ENCODE assay signal across 9 cellular contexts in the genomic region with DNA sequence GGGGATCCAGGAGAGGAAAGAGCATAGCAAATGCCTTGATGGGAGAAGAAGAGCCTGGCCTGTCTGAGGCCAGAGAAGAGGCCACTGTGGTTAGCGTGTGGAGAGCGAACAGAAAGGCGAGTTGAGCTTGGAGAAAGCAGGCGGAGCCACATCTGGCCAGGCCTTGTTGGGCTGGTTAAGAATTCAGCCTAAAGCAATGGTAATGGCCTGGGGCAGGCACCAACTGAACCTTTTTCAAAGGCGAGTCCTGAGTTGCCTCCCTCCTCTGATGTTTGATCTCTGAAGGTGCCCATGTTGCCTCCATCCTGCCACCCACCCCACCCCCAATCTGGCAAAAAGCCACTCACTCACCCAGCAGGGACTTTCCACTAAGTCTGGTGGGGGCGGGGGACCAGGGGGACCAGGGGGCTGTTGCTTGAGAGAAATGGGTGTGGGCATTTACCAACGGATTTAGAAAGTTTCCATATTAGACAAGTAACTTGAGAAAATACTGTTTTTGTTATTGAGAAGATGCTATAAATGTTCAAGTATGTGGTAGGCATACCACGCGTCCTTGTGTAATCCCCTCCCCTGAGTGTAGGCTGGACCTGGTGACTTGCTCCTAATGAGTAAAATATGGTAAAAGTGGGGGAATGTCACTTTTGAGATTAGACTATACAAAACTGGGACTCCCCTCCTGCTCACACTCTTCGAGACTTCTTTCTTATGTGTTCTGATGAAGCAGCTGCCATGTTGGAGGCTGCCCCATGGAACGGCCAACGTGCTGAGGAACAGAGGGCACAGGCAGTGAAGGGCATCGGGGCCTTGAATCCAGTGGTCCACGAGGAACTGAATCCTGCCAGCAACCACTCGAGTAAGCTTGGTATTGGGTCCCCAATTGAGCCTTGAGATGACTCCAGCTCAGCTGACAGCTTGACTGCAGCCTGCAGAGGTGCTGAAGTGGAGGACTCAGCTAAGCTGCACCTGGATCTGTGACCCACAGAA. TPM values are rescaled to one million over a fixed set of nuclear protein-coding genes. Genes with fewer than 3 reads are reported as not detected.
DNase-seq lines count a peak whose midpoint lies in the region; ATAC-seq, FAIRE-seq and TF ChIP-seq lines count a peak whose summit lies in the region.
"Had no signal": no experiment of that assay in that cellular context is flagged by ENCODE, and none has a peak within 500 bp of the region (broad histone marks: within the 10 kb centered on the region; RNA-seq: fewer than 3 reads in every experiment).

No MANE protein-coding gene starts in this region.

- peak; percentile 80 to 85 for ATAC-seq in activated CD4-positive, CD25-positive, alpha-beta regulatory T cell treated with anti-CD3 and anti-CD28 coated beads, Interleukin-2, amount 50 U/mL, for 24 hours
- no peak for ATAC-seq in SK-N-SH treated with all-trans-retinoic acid at 6 μM for 48 hours

- TF ChIP-seq CTCF in GM13976 (IDR thresholded peaks at IDR 0.05; ENCODE audit: borderline replicate concordance, control extremely low read depth, extremely low read depth, insufficient read depth, missing control alignments) (no peak), bronchial epithelial cell (IDR thresholded peaks at IDR 0.05; ENCODE audit: insufficient read depth, low read length, severe bottlenecking) (no peak)

- no peaks in the 10 kb centered on the region for H3K27me3 ChIP-seq in bronchial epithelial cell (ENCODE audit: control insufficient read depth, insufficient read depth, low read length)

- H3K4me3 ChIP-seq in bronchial epithelial cell (ENCODE audit: low read depth, low read length): no peak overlapping the region

- DNase-seq in GM13976 (ENCODE audit: low spot score) (peak; percentile 61), bronchial epithelial cell (ENCODE audit: low read depth) (peak; percentile 41), GM03348 (ENCODE audit: low spot score) (no peak), 8988T (no peak), MV-4-11 (lab: John Stamatoyannopoulos, UW) (no peak)
- DNase-seq in stimulated activated CD4-positive, alpha-beta T cell treated with anti-CD3 and anti-CD28 coated beads, Interleukin-4, amount 100 ng/mL, for 1 hour: peak; percentile 89
- DNase-seq: SIG-M5 had no signal

- in situ Hi-C loops in GM13976 (cut with MboI; ENCODE audit: low sequenced_read_pairs, unreplicated experiment): loop anchor here (5.0 to 10.0 kb wide), 3 partner anchors 86 to 236 kb away; partner anchors contain the start of genes GJD3 and IGFBP4

- no peaks in the 10 kb centered on the region for H3K36me3 ChIP-seq in bronchial epithelial cell (ENCODE audit: control insufficient read depth, insufficient read depth, low read length)

- no peak for FAIRE-seq in bronchial epithelial cell (lab: Jason Lieb, UNC)

TF ChIP-seq in SK-N-SH treated with all-trans-retinoic acid at 6 μM for 48 hours, 23 proteins besides CTCF, POLR2A, EP300 and RAD21:
- TF ChIP-seq, protein P1, sequence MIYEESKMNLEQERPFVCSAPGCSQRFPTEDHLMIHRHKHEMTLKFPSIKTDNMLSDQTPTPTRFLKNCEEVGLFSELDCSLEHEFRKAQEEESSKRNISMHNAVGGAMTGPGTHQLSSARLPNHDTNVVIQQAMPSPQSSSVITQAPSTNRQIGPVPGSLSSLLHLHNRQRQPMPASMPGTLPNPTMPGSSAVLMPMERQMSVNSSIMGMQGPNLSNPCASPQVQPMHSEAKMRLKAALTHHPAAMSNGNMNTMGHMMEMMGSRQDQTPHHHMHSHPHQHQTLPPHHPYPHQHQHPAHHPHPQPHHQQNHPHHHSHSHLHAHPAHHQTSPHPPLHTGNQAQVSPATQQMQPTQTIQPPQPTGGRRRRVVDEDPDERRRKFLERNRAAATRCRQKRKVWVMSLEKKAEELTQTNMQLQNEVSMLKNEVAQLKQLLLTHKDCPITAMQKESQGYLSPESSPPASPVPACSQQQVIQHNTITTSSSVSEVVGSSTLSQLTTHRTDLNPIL (CRISPR knock-in tag; IDR thresholded peaks at IDR 0.05; ENCODE audit: low read depth): no peak
- TF ChIP-seq CSRNP3 (CRISPR knock-in tag; IDR thresholded peaks at IDR 0.05) (no peak), TCF4 (CRISPR knock-in tag; IDR thresholded peaks at IDR 0.05; ENCODE audit: borderline replicate concordance) (no peak), ISL1 (CRISPR knock-in tag; IDR thresholded peaks at IDR 0.05) (no peak), GLIS3 (CRISPR knock-in tag; IDR thresholded peaks at IDR 0.05) (no peak), ZNF70 (CRISPR knock-in tag; IDR thresholded peaks at IDR 0.05) (no peak), PPARA (CRISPR knock-in tag; IDR thresholded peaks at IDR 0.05; ENCODE audit: borderline replicate concordance) (no peak), TOX (CRISPR knock-in tag; IDR thresholded peaks at IDR 0.05; ENCODE audit: borderline replicate concordance) (no peak), TSHZ2 (CRISPR knock-in tag; IDR thresholded peaks at IDR 0.05) (no peak)
- TF ChIP-seq, protein P2, sequence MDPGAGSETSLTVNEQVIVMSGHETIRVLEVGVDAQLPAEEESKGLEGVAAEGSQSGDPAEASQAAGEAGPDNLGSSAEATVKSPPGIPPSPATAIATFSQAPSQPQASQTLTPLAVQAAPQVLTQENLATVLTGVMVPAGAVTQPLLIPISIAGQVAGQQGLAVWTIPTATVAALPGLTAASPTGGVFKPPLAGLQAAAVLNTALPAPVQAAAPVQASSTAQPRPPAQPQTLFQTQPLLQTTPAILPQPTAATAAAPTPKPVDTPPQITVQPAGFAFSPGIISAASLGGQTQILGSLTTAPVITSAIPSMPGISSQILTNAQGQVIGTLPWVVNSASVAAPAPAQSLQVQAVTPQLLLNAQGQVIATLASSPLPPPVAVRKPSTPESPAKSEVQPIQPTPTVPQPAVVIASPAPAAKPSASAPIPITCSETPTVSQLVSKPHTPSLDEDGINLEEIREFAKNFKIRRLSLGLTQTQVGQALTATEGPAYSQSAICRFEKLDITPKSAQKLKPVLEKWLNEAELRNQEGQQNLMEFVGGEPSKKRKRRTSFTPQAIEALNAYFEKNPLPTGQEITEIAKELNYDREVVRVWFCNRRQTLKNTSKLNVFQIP (CRISPR knock-in tag; IDR thresholded peaks at IDR 0.05; ENCODE audit: borderline replicate concordance, low read depth): no peak
TF ChIP-seq in SK-N-SH treated with all-trans-retinoic acid at 6 μM for 48 hours: peak in this region for 0.

RNA-seq across cellular contexts. Expression of gene TNS4, which starts 29.9 kb away (rescaled TPM):
- 22.0 and 27.1 TPM in 2 replicates for total RNA-seq in bronchial epithelial cell

RNA-seq across cellular contexts. Expression of gene CCR7, which starts 34.0 kb away (rescaled TPM):
- total RNA-seq in bronchial epithelial cell: not detected in 2 replicates

Comparison
In these comparisons a context has a peak if more than half of its experiments do, and no peak if none do; other contexts are left out.
1. DNase-seq: peak in GM13976 (single experiment), bronchial epithelial cell (single experiment) and stimulated activated CD4-positive, alpha-beta T cell treated with anti-CD3 and anti-CD28 coated beads, Interleukin-4, amount 100 ng/mL, for 1 hour (single experiment); none in GM03348 (single experiment), 8988T (single experiment) and MV-4-11 (single experiment).